ENCODE assay signal across 8 cellular contexts in the genomic region with DNA sequence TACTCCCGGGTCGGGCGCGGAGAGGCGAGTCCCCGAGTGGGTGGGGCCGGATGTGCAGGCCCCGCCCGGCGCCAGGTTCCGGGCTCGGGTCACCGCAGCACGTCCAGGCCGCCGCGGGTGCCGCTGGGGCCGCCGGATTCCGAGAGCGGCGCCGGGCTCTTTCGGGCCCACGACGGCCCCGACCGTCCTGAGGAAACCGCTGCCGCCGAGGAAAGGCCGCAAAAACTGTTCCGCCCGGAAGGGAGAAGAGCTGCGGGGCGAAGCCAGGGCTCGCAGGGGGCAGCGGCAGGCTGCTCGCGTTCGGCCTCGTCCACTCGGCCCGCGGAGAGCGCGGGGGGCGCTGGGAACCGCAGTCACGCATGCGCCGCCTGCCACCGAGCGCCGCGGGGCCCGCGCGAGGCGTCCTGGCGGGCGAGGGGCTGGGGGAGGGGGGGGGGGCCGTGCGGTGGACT. TPM values are rescaled to one million over a fixed set of nuclear protein-coding genes. Genes with fewer than 3 reads are reported as not detected.
A peak's percentile ranks its signal among the peaks of the same experiment; 100 is the strongest.
DNase-seq lines count a peak whose midpoint lies in the region; ATAC-seq and TF ChIP-seq lines count a peak whose summit lies in the region.

TSS of gene ZKSCAN2 (minus strand) at position 342 of the 452 bp plus-strand sequence. CDS start 718 bp downstream, outside the sequence.

- H3K4me3 ChIP-seq in Peyer's patch (peak within 1 kb of the TSS; percentile 74 to 90 (median 83)), fibroblast of mammary gland (ENCODE audit: control insufficient read depth, low read depth, low read length) (peak within 1 kb of the TSS; percentile 66)

- H3K27me3 Mint-ChIP-seq in activated T-helper 17 cell treated with anti-CD3 and anti-CD28 coated beads, Interleukin-2, amount 50 U/mL, for 72 hours, result no peaks in the 10 kb centered on the region
- H3K27me3 Mint-ChIP-seq in natural killer cell (ENCODE audit: low read depth in 2 of 2), result no peaks in the 10 kb centered on the region

- peaks cover 50% of the 10 kb centered on the region for H3K36me3 Mint-ChIP-seq in activated T-helper 17 cell treated with anti-CD3 and anti-CD28 coated beads, Interleukin-2, amount 50 U/mL, for 72 hours (ENCODE audit: low read depth)
- no peaks in the 10 kb centered on the region for H3K36me3 Mint-ChIP-seq in natural killer cell

- peak; percentile 85 for ATAC-seq in GM21367 (IDR thresholded peaks at IDR 0.05; ENCODE audit: unreplicated experiment)
- ATAC-seq in activated T-helper 17 cell treated with anti-CD3 and anti-CD28 coated beads, Interleukin-2, amount 50 U/mL, for 72 hours (replicated peaks), result peak; percentile 92
- ATAC-seq in natural killer cell, result peak; percentile 78 to 89 (median 83)

- TF ChIP-seq CTCF in Peyer's patch (IDR thresholded peaks at IDR 0.05) (peak in 1 of 6 experiments; percentile 15), fibroblast of mammary gland (conservative IDR thresholded peaks at IDR 0.05; ENCODE audit: control insufficient read depth, insufficient read depth, low read depth, low read length) (no peak), natural killer cell (IDR thresholded peaks at IDR 0.05) (no peak)

- H3K4me3 Mint-ChIP-seq in activated T-helper 17 cell treated with anti-CD3 and anti-CD28 coated beads, Interleukin-2, amount 50 U/mL, for 72 hours, result peak within 1 kb of the TSS; percentile 97
- peak within 1 kb of the TSS; percentile 95 for H3K4me3 Mint-ChIP-seq in natural killer cell

- intact Hi-C loops in natural killer cell (cut with micrococcal nuclease), result no loop called here

- no peaks in the 10 kb centered on the region for H3K9me3 ChIP-seq in Peyer's patch

- peak within 1 kb of the TSS; percentile 96 for H3K27ac Mint-ChIP-seq in activated T-helper 17 cell treated with anti-CD3 and anti-CD28 coated beads, Interleukin-2, amount 50 U/mL, for 72 hours
- H3K27ac Mint-ChIP-seq in natural killer cell, result peak within 1 kb of the TSS; percentile 89 to 97

- H3K4me1 ChIP-seq in Peyer's patch, result peaks cover 3 to 26% (median 7%) of the 10 kb centered on the region in 4 donors

- no peaks in the 10 kb centered on the region for H3K27me3 ChIP-seq in Peyer's patch

- H3K27ac ChIP-seq in Peyer's patch, result peak within 1 kb of the TSS; percentile 97 to 98 (median 98)

- DNase-seq in DMS 273 (lab: John Stamatoyannopoulos, UW; ENCODE audit: unreplicated experiment) (peak; percentile 96), HT1080 (ENCODE audit: low read depth) (peak; percentile 88), Peyer's patch (peak; percentile 87 to 96 (median 94)), fibroblast of mammary gland (ENCODE audit: low read depth) (peak; percentile 83), natural killer cell (peak; percentile 74)
- peak in 5 of 6 experiments; percentile 56 to 88 (median 72) for DNase-seq in stimulated activated naive CD4-positive, alpha-beta T cell (lab: John Stamatoyannopoulos, UW)

- H3K9me3 Mint-ChIP-seq in activated T-helper 17 cell treated with anti-CD3 and anti-CD28 coated beads, Interleukin-2, amount 50 U/mL, for 72 hours, result no peaks in the 10 kb centered on the region
- no peaks in the 10 kb centered on the region for H3K9me3 Mint-ChIP-seq in natural killer cell

- H3K4me1 Mint-ChIP-seq in activated T-helper 17 cell treated with anti-CD3 and anti-CD28 coated beads, Interleukin-2, amount 50 U/mL, for 72 hours, result peaks cover 36% of the 10 kb centered on the region
- peaks cover 51 to 54% of the 10 kb centered on the region in 2 donors for H3K4me1 Mint-ChIP-seq in natural killer cell

- peak; percentile 89 to 96 for TF ChIP-seq POLR2A in Peyer's patch (IDR thresholded peaks at IDR 0.05)

- peaks cover 0 to 17% (median 0%) of the 10 kb centered on the region in 3 donors for H3K36me3 ChIP-seq in Peyer's patch

RNA-seq across cellular contexts. Expression of gene ZKSCAN2, which starts in this region (rescaled TPM):
- total RNA-seq in HT1080 (2014; rRNA removed; shearing (Covaris generic)), result 4.6 and 5.9 TPM in 2 replicates
- 2.3 and 2.8 TPM in 2 replicates for polyA plus RNA-seq in HT1080 (2015; cell fraction: cytosol; rRNA removed)
- polyA plus RNA-seq in HT1080 (2015; cell fraction: nucleus; rRNA removed), result 4.6 and 5.4 TPM in 2 replicates
- total RNA-seq in Peyer's patch (1 to 10 TPM; 2.4 to 4.0 (median 3.0) TPM), natural killer cell (1 to 10 TPM; 6.7 to 7.0 (median 6.8) TPM)
- 1 to 10 TPM; 3.7 to 5.9 TPM for total RNA-seq in activated T-helper 17 cell treated with anti-CD3 and anti-CD28 coated beads, Interleukin-2, amount 50 U/mL, for 72 hours

Comparison
In these comparisons a context has a peak if more than half of its experiments do, and no peak if none do; other contexts are left out.
1. Peak in every context shown above with its lines: DNase-seq, ATAC-seq, H3K4me3 ChIP-seq and H3K27ac ChIP-seq.